ENCODE assay signal across 7 cellular contexts in the genomic region with DNA sequence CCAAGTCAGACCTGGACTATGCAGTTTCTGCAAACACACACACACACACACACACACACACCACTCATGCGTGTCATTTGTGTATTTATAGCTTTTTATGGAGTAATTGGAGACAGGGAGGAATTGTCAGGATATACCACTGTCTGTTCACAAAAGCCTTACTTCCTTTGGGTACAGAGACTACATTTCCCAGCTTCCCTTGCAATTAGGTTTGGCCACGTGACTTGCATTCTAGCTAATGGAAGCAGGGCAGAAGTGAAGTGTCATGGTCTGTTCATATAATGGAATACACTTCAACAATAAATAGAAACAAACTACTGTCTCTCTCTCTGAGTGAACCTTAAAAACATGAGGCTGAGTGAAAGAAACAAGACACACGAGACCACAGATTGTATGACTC. TPM values are rescaled to one million over a fixed set of nuclear protein-coding genes. Genes with fewer than 3 reads are reported as not detected.
DNase-seq lines count a peak whose midpoint lies in the region; ATAC-seq, FAIRE-seq and TF ChIP-seq lines count a peak whose summit lies in the region.

No MANE protein-coding gene starts in this region.

- no CpG with 5 or more reads among the region's 3 CpGs for WGBS in neuronal stem cell (ENCODE audit: extremely low coverage in 2 of 2, insufficient read length in 2 of 2, insufficient replicate concordance in 1 of 2), 2 donors

- no peak overlapping the region for H3K4ac ChIP-seq in neuronal stem cell (ENCODE audit: low read length)

- DNase-seq in ELR (ENCODE audit: low read depth) (peak; percentile 26), M059J (ENCODE audit: low read depth) (peak; percentile 53), bronchial epithelial cell (ENCODE audit: low read depth) (peak; percentile 38), neuronal stem cell (ENCODE audit: low spot score) (no peak), omental fat pad (ENCODE audit: low spot score) (no peak)

- H3K4me3 ChIP-seq in bronchial epithelial cell (ENCODE audit: low read depth, low read length) (no peak overlapping the region), neuronal stem cell (ENCODE audit: low read length in 2 of 2) (no peak overlapping the region)

- no peak overlapping the region for H3K23ac ChIP-seq in neuronal stem cell (ENCODE audit: low read depth, low read length, poor library complexity)

- H2BK5ac ChIP-seq in neuronal stem cell (ENCODE audit: low read length), result no peak overlapping the region

- H3K18ac ChIP-seq in neuronal stem cell (ENCODE audit: low read length), result no peak overlapping the region

- no peak overlapping the region for H3K9ac ChIP-seq in neuronal stem cell (ENCODE audit: low read depth, low read length, poor library complexity)

- no peak for FAIRE-seq in bronchial epithelial cell (lab: Jason Lieb, UNC)

- no peak overlapping the region for H3K27ac ChIP-seq in neuronal stem cell (replicated peaks; ENCODE audit: low read length)

- H2BK12ac ChIP-seq in neuronal stem cell (ENCODE audit: low read length), result no peak overlapping the region

- H3K4me1 ChIP-seq in neuronal stem cell (ENCODE audit: control insufficient read depth in 2 of 2, insufficient read depth in 1 of 2, low read depth in 1 of 2, low read length in 2 of 2), result no peaks in the 10 kb centered on the region

- no peak overlapping the region for H2BK120ac ChIP-seq in neuronal stem cell (ENCODE audit: low read depth, low read length)

- no peak for TF ChIP-seq CTCF in bronchial epithelial cell (IDR thresholded peaks at IDR 0.05; ENCODE audit: insufficient read depth, low read length, severe bottlenecking)
- no peak for TF ChIP-seq CTCF in omental fat pad (IDR thresholded peaks at IDR 0.05)

- H4K91ac ChIP-seq in neuronal stem cell (ENCODE audit: low read depth, low read length, poor library complexity), result no peak overlapping the region

- no peak overlapping the region for H4K8ac ChIP-seq in neuronal stem cell (ENCODE audit: low read depth, low read length)

- no peak overlapping the region for H2BK15ac ChIP-seq in neuronal stem cell (ENCODE audit: low read length)

- H3K9me3 ChIP-seq in neuronal stem cell (replicated peaks in 1 of 2; ENCODE audit: control insufficient read depth in 2 of 2, insufficient read depth in 1 of 2, low read depth in 1 of 2, low read length in 2 of 2), result no peaks in the 10 kb centered on the region

- H3K4me2 ChIP-seq in neuronal stem cell (ENCODE audit: insufficient read depth, low read length, poor library complexity, severe bottlenecking), result no peak overlapping the region

- no peaks in the 10 kb centered on the region for H3K27me3 ChIP-seq in bronchial epithelial cell (ENCODE audit: control insufficient read depth, insufficient read depth, low read length)
- H3K27me3 ChIP-seq in neuronal stem cell (ENCODE audit: control insufficient read depth in 3 of 3, insufficient read depth in 3 of 3, low read depth in 1 of 3, low read length in 3 of 3), result no peaks in the 10 kb centered on the region

- H3K36me3 ChIP-seq in bronchial epithelial cell (ENCODE audit: control insufficient read depth, insufficient read depth, low read length) (no peaks in the 10 kb centered on the region), neuronal stem cell (replicated peaks in 1 of 2; ENCODE audit: control insufficient read depth in 2 of 2, insufficient read depth in 2 of 2, low read length in 2 of 2) (no peaks in the 10 kb centered on the region)

- no peak overlapping the region for H2AK5ac ChIP-seq in neuronal stem cell (ENCODE audit: low read depth, low read length)

- ATAC-seq in GM19397 (IDR thresholded peaks at IDR 0.05; ENCODE audit: unreplicated experiment), result no peak
- no peak for ATAC-seq in HG03159 (IDR thresholded peaks at IDR 0.05; ENCODE audit: unreplicated experiment)
- ATAC-seq in omental fat pad (ENCODE audit: low FRiP score), result no peak

- H3K79me1 ChIP-seq in neuronal stem cell (ENCODE audit: low read depth, low read length), result no peaks in the 10 kb centered on the region

- no peak overlapping the region for H3K14ac ChIP-seq in neuronal stem cell (ENCODE audit: low read length)

- peak overlapping the region; percentile 60 for H2AFZ ChIP-seq in neuronal stem cell (ENCODE audit: low read length)

RNA-seq across cellular contexts. Expression of gene CPXM2, which starts 53.9 kb away (rescaled TPM):
- not detected in 2 replicates for total RNA-seq in M059J (2014; rRNA removed; shearing (Covaris generic))
- total RNA-seq in bronchial epithelial cell, result under 0.01 and 0.26 TPM in 2 replicates
- polyA plus RNA-seq in neuronal stem cell (2013, experiment 1 of 2), result 0.03 TPM
- polyA plus RNA-seq in neuronal stem cell (2013, experiment 2 of 2), result 0.04 TPM
- total RNA-seq in omental fat pad, result 10 to 100 TPM in 3 of 4 donors, 1 to 10 TPM in 1; 7.3 to 19.2 (median 16.6) TPM

Comparison
In these comparisons a context has a peak if more than half of its experiments do, and no peak if none do; other contexts are left out.
1. DNase-seq: peak in ELR (single experiment), M059J (single experiment) and bronchial epithelial cell (single experiment); none in neuronal stem cell (single experiment) and omental fat pad (single experiment).